In genomic region chr1:65691962-65692361, GRCh38 we compare ENCODE assay signal across 19 cellular contexts.
A peak's percentile ranks its signal among the peaks of the same experiment; 100 is the strongest.
DNase-seq lines count a peak whose midpoint lies in the region; ATAC-seq, FAIRE-seq and TF ChIP-seq lines count a peak whose summit lies in the region.
"Had no signal": no experiment of that assay in that cellular context is flagged by ENCODE, and none has a peak within 500 bp of the region (broad histone marks: within the 10 kb centered on the region; RNA-seq: fewer than 3 reads in every experiment).

No MANE protein-coding gene starts in this region.

- BruUV-seq in K562 (replicated peaks; lab: Mats Ljungman, UMichigan): no TSS peak
- no TSS peak for BruUV-seq in HepG2 (replicated peaks; lab: Mats Ljungman, UMichigan)

- in situ Hi-C loops in K562 (cut with MboI) (loop anchor here (10.0 kb wide), 1 partner anchor 257 kb away; no protein-coding TSS in a partner anchor), HepG2 (cut with HindIII; ENCODE audit: extremely low pct_ligation_motif_present, low pct_unique_long_range_greater_than_20kb) (loop anchor here (25.0 kb wide), 1 partner anchor 255 kb away; no protein-coding TSS in a partner anchor)

- H3K4me3 ChIP-seq in K562: no peak overlapping the region
- no peak overlapping the region for H3K4me3 ChIP-seq in HepG2 (replicated peaks in 1 of 3; ENCODE audit: insufficient read depth in 1 of 3, low read depth in 2 of 3, low read length in 3 of 3)
- H3K4me3 ChIP-seq in upper lobe of left lung: no peak overlapping the region
- H3K4me3 ChIP-seq: thyroid gland had no signal

- no peaks in the 10 kb centered on the region for H3K79me2 ChIP-seq in K562 (ENCODE audit: control insufficient read depth, insufficient read depth, low read length)
- no peaks in the 10 kb centered on the region for H3K79me2 ChIP-seq in HepG2 (ENCODE audit: insufficient read depth, low read length)

- TF ChIP-seq POLR2A in K562 (conservative IDR thresholded peaks at IDR 0.05) (no peak), HepG2 (IDR thresholded peaks at IDR 0.05; ENCODE audit: insufficient read depth in 1 of 2, low read depth in 2 of 2, low read length in 2 of 2) (no peak), upper lobe of left lung (IDR thresholded peaks at IDR 0.05) (no peak), H54 (IDR thresholded peaks at IDR 0.05; ENCODE audit: low read depth, low read length) (no peak)

- no peak overlapping the region for H3K27ac ChIP-seq in K562 (ENCODE audit: extremely low read depth, low read depth, low read length)
- no peak overlapping the region for H3K27ac ChIP-seq in HepG2 (ENCODE audit: extremely low read length, insufficient read depth, low read length)
- peak overlapping the region in 3 of 4 donors; percentile 46 to 75 (median 70) for H3K27ac ChIP-seq in upper lobe of left lung
- H3K27ac ChIP-seq: epithelial cell of prostate, RWPE1, thyroid gland had no signal

- H3K9ac ChIP-seq in K562 (ENCODE audit: insufficient read depth in 1 of 2, low read depth in 2 of 2, low read length in 2 of 2): no peak overlapping the region
- no peak overlapping the region for H3K9ac ChIP-seq in HepG2 (ENCODE audit: insufficient read depth, low read depth, low read length)

- FAIRE-seq in K562 (lab: Jason Lieb, UNC) (no peak), HepG2 (lab: Jason Lieb, UNC) (no peak), H54 (lab: Jason Lieb, UNC) (no peak)
- FAIRE-seq: A204.1 had no signal

- 45% methylated on average over 3 of the region's 3 CpGs for WGBS in K562 (ENCODE audit: insufficient coverage, low coverage, missing lambda C conversion rate)
- WGBS in HepG2 (ENCODE audit: low lambda C conversion rate): 12% methylated on average over 3 of the region's 3 CpGs
- WGBS in upper lobe of left lung, 2 donors: 40 to 57% methylated on average over 3 of the region's 3 CpGs

- H3K9me1 ChIP-seq in K562 (ENCODE audit: control insufficient read depth, insufficient read depth, low read length): no peaks in the 10 kb centered on the region

- H2AFZ ChIP-seq in K562 (ENCODE audit: low read depth, low read length): no peak overlapping the region
- H2AFZ ChIP-seq in HepG2 (ENCODE audit: low read length): no peak overlapping the region

- TF ChIP-seq CTCF in K562 (IDR thresholded peaks at IDR 0.05 in 2 of 3, conservative IDR thresholded peaks at IDR 0.05 in 1 of 3; ENCODE audit: insufficient read depth in 2 of 3, low read depth in 1 of 3, low read length in 3 of 3): no peak
- no peak for TF ChIP-seq CTCF in HepG2 (CRISPR knock-in tag; IDR thresholded peaks at IDR 0.05)
- TF ChIP-seq CTCF in upper lobe of left lung (IDR thresholded peaks at IDR 0.05): no peak

- H3K4me2 ChIP-seq in K562 (ENCODE audit: insufficient read depth, low read length): no peak overlapping the region
- H3K4me2 ChIP-seq in HepG2 (ENCODE audit: low read depth, low read length): no peak overlapping the region

- no peak for TF ChIP-seq RAD21 in K562 (CRISPR knock-in tag; conservative IDR thresholded peaks at IDR 0.05 in 1 of 2, IDR thresholded peaks at IDR 0.05 in 1 of 2)
- TF ChIP-seq RAD21 in HepG2 (CRISPR knock-in tag; IDR thresholded peaks at IDR 0.05): no peak

- H3K4me1 ChIP-seq in K562 (replicated peaks in 1 of 2; ENCODE audit: control insufficient read depth in 2 of 2, insufficient read depth in 2 of 2, low read length in 2 of 2) (peaks cover 0 to 11% of the 10 kb centered on the region in 2 experiments; a peak in 2 of 5 replicates), HepG2 (ENCODE audit: insufficient read depth, low read length) (peaks cover 30% of the 10 kb centered on the region), upper lobe of left lung (peaks cover 14 to 28% (median 23%) of the 10 kb centered on the region in 4 donors)

- peak; percentile 24 for DNase-seq in SIG-M5 treated with dmso at 0.1 percent for 504 hours (lab: John Stamatoyannopoulos, UW; ENCODE audit: unreplicated experiment)
- DNase-seq in SIG-M5 (lab: John Stamatoyannopoulos, UW): no peak
- no peak for DNase-seq in K562 (ENCODE audit: extremely low read depth in 1 of 4, low spot score in 3 of 4)
- DNase-seq in HepG2 (ENCODE audit: low spot score): no peak
- DNase-seq in upper lobe of left lung: no peak
- DNase-seq in stimulated activated CD8-positive, alpha-beta memory T cell treated with anti-CD3 and anti-CD28 coated beads, Interleukin-4, amount 100 ng/mL, for 48 hours: no peak
- DNase-seq in stimulated activated CD4-positive, alpha-beta T cell treated with anti-CD3 and anti-CD28 coated beads, Interleukin-4, amount 100 ng/mL, for 4 hours: no peak
- DNase-seq in H54 (ENCODE audit: insufficient read length, low spot score): no peak
- DNase-seq: activated B cell treated with CpG ODN at 0.5 μM for 24 hours; activated effector memory CD4-positive, alpha-beta T cell treated with anti-CD3 and anti-CD28 coated beads, Interleukin-2, amount 50 U/mL, for 16 hours; CD4-positive, alpha-beta T cell; islet precursor cell; NCI-H2171 treated with DMSO at 0.1 percent for 48 hours; NCI-H774; T-helper 17 cell; thyroid gland had no signal

- H3K9me3 ChIP-seq in K562 (replicated peaks; ENCODE audit: control insufficient read depth, insufficient read depth, low read depth, low read length) (no peaks in the 10 kb centered on the region), HepG2 (ENCODE audit: low read length) (no peaks in the 10 kb centered on the region), upper lobe of left lung (no peaks in the 10 kb centered on the region)
- H3K9me3 ChIP-seq: thyroid gland had no signal

- H3K36me3 ChIP-seq in K562 (ENCODE audit: control insufficient read depth, insufficient read depth, low read length) (no peaks in the 10 kb centered on the region), HepG2 (replicated peaks in 1 of 2; ENCODE audit: control insufficient read depth in 1 of 2, insufficient read depth in 2 of 2, low read length in 2 of 2) (no peaks in the 10 kb centered on the region), upper lobe of left lung (no peaks in the 10 kb centered on the region)
- H3K36me3 ChIP-seq: thyroid gland had no signal

- H4K20me1 ChIP-seq in K562 (replicated peaks; ENCODE audit: control insufficient read depth, insufficient read depth, low read length): no peaks in the 10 kb centered on the region
- H4K20me1 ChIP-seq in HepG2 (ENCODE audit: insufficient read depth, low read length): no peaks in the 10 kb centered on the region

- POLR2A ChIA-PET in K562 (lab: Yijun Ruan, JAX): interaction anchor here (0.6 to 1.0 kb wide), 4 partner anchors 12 to 627 kb away, joined by 3 to 4 read pairs (median 4); partner anchors contain the start of genes LEPR and LEPROT
- POLR2A ChIA-PET in HepG2 (lab: Yijun Ruan, JAX): no interaction called here

- no peak for ATAC-seq in K562
- no peak for ATAC-seq in HepG2
- ATAC-seq in upper lobe of left lung (ENCODE audit: low FRiP score in 2 of 2): no peak
- ATAC-seq: T-helper 17 cell had no signal

- intact Hi-C loops in K562 (cut with micrococcal nuclease): no loop called here
- intact Hi-C loops in HepG2 (cut with micrococcal nuclease; ENCODE audit: unreplicated experiment): no loop called here

- CTCF ChIA-PET in K562 (lab: Yijun Ruan, JAX; ENCODE audit: low intra/inter-chr PET ratio) (no interaction called here), HepG2 (lab: Yijun Ruan, JAX; ENCODE audit: low intra/inter-chr PET ratio, low total read pairs) (no interaction called here)

- no peaks in the 10 kb centered on the region for H3K27me3 ChIP-seq in K562 (ENCODE audit: control insufficient read depth in 2 of 2, insufficient read depth in 2 of 2, low read length in 2 of 2)
- peaks cover 0 to 8% of the 10 kb centered on the region in 2 experiments; a peak in 2 of 5 replicates for H3K27me3 ChIP-seq in HepG2 (ENCODE audit: control insufficient read depth in 1 of 2, insufficient read depth in 2 of 2, low read length in 2 of 2)
- H3K27me3 ChIP-seq in upper lobe of left lung: no peaks in the 10 kb centered on the region
- H3K27me3 ChIP-seq: thyroid gland had no signal

- TF ChIP-seq EP300 in K562 (IDR thresholded peaks at IDR 0.05; ENCODE audit: low read length) (no peak), HepG2 (IDR thresholded peaks at IDR 0.05; ENCODE audit: low read depth in 2 of 2, low read length in 2 of 2) (no peak), HepG2 (CRISPR knock-in tag; IDR thresholded peaks at IDR 0.05; ENCODE audit: borderline replicate concordance) (no peak), upper lobe of left lung (IDR thresholded peaks at IDR 0.05) (no peak)

TF ChIP-seq in K562, 482 proteins besides CTCF, POLR2A, EP300 and RAD21:
- no peak for TF ChIP-seq GATA2 (CRISPR knock-in tag; IDR thresholded peaks at IDR 0.05)
- TF ChIP-seq CEBPB (tag; IDR thresholded peaks at IDR 0.05): peak; percentile 30; the same call in 1 of the 2 replicates

TF ChIP-seq in HepG2, 621 proteins besides CTCF, POLR2A, EP300 and RAD21:
- TF ChIP-seq ZNF629 (CRISPR knock-in tag; conservative IDR thresholded peaks at IDR 0.05) (no peak), CENPBD1 (CRISPR knock-in tag; IDR thresholded peaks at IDR 0.05; ENCODE audit: borderline replicate concordance, low read depth) (no peak), CEBPB (IDR thresholded peaks at IDR 0.05; ENCODE audit: borderline replicate concordance, low read depth, low read length) (0 out of 2 replicates have a peak, but pooled peaks have one; percentile 6), TP53 (CRISPR knock-in tag; conservative IDR thresholded peaks at IDR 0.05) (no peak), ZUFSP (CRISPR knock-in tag; IDR thresholded peaks at IDR 0.05; ENCODE audit: borderline replicate concordance) (no peak)

Comparison
In these comparisons a context has a peak if more than half of its experiments do, and no peak if none do; other contexts are left out.
1. H3K27ac ChIP-seq: peak in upper lobe of left lung (3 of 4); none in K562 (single experiment) and HepG2 (single experiment).